Comparison of ENCODE assay signal across 1 cellular context in genomic region chr1:153791856-153792253, GRCh38.
TF ChIP-seq lines count a peak whose summit lies in the region.

No MANE protein-coding gene starts in this region.

TF ChIP-seq in K562, 482 proteins besides CTCF, POLR2A, EP300 and RAD21:
- TF ChIP-seq, protein P1, sequence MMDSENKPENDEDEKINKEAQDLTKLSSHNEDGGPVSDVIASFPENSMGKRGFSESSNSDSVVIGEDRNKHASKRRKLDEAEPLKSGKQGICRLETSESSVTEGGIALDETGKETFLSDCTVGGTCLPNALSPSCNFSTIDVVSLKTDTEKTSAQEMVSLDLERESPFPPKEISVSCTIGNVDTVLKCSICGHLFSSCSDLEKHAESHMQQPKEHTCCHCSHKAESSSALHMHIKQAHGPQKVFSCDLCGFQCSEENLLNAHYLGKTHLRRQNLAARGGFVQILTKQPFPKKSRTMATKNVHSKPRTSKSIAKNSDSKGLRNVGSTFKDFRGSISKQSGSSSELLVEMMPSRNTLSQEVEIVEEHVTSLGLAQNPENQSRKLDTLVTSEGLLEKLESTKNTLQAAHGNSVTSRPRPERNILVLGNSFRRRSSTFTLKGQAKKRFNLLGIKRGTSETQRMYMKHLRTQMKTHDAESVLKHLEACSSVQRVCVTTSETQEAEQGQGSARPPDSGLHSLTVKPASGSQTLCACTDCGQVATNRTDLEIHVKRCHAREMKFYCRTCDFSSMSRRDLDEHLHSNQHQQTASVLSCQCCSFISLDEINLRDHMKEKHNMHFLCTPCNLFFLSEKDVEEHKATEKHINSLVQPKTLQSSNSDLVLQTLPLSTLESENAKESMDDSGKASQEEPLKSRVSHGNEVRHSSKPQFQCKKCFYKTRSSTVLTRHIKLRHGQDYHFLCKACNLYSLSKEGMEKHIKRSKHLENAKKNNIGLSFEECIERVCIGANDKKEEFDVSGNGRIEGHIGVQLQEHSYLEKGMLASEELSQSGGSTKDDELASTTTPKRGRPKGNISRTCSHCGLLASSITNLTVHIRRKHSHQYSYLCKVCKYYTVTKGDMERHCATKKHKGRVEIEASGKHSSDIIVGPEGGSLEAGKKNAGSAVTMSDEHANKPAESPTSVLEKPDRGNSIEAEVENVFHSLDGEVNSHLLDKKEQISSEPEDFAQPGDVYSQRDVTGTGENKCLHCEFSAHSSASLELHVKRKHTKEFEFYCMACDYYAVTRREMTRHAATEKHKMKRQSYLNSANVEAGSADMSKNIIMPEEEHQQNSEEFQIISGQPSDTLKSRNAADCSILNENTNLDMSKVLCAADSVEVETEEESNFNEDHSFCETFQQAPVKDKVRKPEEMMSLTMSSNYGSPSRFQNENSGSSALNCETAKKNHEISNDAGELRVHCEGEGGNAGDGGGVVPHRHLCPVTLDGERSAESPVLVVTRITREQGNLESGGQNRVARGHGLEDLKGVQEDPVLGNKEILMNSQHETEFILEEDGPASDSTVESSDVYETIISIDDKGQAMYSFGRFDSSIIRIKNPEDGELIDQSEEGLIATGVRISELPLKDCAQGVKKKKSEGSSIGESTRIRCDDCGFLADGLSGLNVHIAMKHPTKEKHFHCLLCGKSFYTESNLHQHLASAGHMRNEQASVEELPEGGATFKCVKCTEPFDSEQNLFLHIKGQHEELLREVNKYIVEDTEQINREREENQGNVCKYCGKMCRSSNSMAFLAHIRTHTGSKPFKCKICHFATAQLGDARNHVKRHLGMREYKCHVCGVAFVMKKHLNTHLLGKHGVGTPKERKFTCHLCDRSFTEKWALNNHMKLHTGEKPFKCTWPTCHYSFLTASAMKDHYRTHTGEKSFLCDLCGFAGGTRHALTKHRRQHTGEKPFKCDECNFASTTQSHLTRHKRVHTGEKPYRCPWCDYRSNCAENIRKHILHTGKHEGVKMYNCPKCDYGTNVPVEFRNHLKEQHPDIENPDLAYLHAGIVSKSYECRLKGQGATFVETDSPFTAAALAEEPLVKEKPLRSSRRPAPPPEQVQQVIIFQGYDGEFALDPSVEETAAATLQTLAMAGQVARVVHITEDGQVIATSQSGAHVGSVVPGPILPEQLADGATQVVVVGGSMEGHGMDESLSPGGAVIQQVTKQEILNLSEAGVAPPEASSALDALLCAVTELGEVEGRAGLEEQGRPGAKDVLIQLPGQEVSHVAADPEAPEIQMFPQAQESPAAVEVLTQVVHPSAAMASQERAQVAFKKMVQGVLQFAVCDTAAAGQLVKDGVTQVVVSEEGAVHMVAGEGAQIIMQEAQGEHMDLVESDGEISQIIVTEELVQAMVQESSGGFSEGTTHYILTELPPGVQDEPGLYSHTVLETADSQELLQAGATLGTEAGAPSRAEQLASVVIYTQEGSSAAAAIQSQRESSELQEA (IDR thresholded peaks at IDR 0.05; ENCODE audit: low read depth) = no peak
- TF ChIP-seq ZNF518B (CRISPR knock-in tag; IDR thresholded peaks at IDR 0.05) (no peak), NFYB (IDR thresholded peaks at IDR 0.05; ENCODE audit: extremely low read depth, insufficient read length) (no peak), HNRNPH1 (optimal IDR thresholded peaks at IDR 0.05; ENCODE audit: low read depth, low read length) (no peak), ZBTB34 (CRISPR knock-in tag; IDR thresholded peaks at IDR 0.05) (no peak), MCM7 (IDR thresholded peaks at IDR 0.05) (no peak), PHB (CRISPR knock-in tag; IDR thresholded peaks at IDR 0.05) (no peak), SRSF7 (optimal IDR thresholded peaks at IDR 0.05; ENCODE audit: low read depth, low read length) (no peak), RBM22 (IDR thresholded peaks at IDR 0.05; ENCODE audit: low read depth, low read length, poor library complexity, severe bottlenecking) (no peak), XRCC4 (IDR thresholded peaks at IDR 0.05; ENCODE audit: extremely low read depth, insufficient read depth, insufficient read length) (no peak), RFX1 (IDR thresholded peaks at IDR 0.05) (no peak), PTBP1 (IDR thresholded peaks at IDR 0.05; ENCODE audit: low read depth, low read length) (no peak), ZNF644 (tag; IDR thresholded peaks at IDR 0.05; ENCODE audit: low read depth) (no peak), ZNF282 (CRISPR knock-in tag; IDR thresholded peaks at IDR 0.05) (no peak), HOMEZ (CRISPR knock-in tag; IDR thresholded peaks at IDR 0.05) (no peak), JUND (IDR thresholded peaks at IDR 0.05; ENCODE audit: borderline replicate concordance, low read depth, low read length) (no peak), JUND (tag; IDR thresholded peaks at IDR 0.05; ENCODE audit: borderline replicate concordance, low read depth, low read length) (no peak), NR2F6 (CRISPR knock-in tag; IDR thresholded peaks at IDR 0.05) (no peak), MAZ (CRISPR knock-in tag; conservative IDR thresholded peaks at IDR 0.05 in 1 of 2, IDR thresholded peaks at IDR 0.05 in 1 of 2) (no peak), SMAD3 (CRISPR knock-in tag; conservative IDR thresholded peaks at IDR 0.05) (no peak)
- TF ChIP-seq, protein P2, sequence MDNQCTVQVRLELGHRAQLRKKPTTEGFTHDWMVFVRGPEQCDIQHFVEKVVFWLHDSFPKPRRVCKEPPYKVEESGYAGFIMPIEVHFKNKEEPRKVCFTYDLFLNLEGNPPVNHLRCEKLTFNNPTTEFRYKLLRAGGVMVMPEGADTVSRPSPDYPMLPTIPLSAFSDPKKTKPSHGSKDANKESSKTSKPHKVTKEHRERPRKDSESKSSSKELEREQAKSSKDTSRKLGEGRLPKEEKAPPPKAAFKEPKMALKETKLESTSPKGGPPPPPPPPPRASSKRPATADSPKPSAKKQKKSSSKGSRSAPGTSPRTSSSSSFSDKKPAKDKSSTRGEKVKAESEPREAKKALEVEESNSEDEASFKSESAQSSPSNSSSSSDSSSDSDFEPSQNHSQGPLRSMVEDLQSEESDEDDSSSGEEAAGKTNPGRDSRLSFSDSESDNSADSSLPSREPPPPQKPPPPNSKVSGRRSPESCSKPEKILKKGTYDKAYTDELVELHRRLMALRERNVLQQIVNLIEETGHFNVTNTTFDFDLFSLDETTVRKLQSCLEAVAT (IDR thresholded peaks at IDR 0.05) = no peak
